Comparison of ENCODE assay signal across 19 cellular contexts in the genomic region with DNA sequence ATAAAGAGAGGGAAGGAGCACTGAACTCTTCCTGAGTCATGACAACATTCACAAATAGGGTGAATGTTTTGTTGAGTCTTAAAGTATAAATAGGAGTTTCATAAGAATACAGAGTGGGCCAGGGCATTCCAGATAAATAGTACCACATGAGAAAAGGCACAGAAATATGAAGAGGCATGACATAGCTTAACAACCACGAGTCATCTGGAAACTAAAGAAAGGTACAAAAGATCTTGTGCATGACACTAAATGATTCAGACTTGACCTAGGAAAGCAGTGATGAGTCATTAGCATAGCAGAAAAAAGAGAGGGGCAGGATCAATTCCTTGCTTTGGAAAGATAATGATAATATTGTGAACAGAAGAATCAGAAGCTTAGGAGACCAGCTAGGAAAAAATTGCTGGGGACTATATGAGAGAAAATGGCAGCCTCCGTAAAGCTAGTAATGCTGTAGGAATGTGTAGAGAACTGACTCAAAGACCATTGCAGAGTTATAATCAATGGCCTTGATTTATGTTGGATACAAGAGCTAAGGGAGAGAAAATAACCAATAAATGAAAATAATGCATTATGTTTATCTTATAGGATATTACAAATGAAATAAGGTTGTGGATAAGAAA. TPM values are rescaled to one million over a fixed set of nuclear protein-coding genes. Genes with fewer than 3 reads are reported as not detected.
A peak's percentile ranks its signal among the peaks of the same experiment; 100 is the strongest.
DNase-seq lines count a peak whose midpoint lies in the region; ATAC-seq and TF ChIP-seq lines count a peak whose summit lies in the region.
"Had no signal": no experiment of that assay in that cellular context is flagged by ENCODE, and none has a peak within 500 bp of the region (broad histone marks: within the 10 kb centered on the region; RNA-seq: fewer than 3 reads in every experiment).

No MANE protein-coding gene starts in this region.

- H3K36me3 ChIP-seq in SJSA1 (no peaks in the 10 kb centered on the region), Caco-2 (ENCODE audit: control insufficient read depth, insufficient read depth, low read length) (no peaks in the 10 kb centered on the region)
- H3K36me3 ChIP-seq: esophagus squamous epithelium, SJCRH30 had no signal

- no peak overlapping the region for H3K27ac Mint-ChIP-seq in Caco-2 (ENCODE audit: unreplicated experiment)
- H3K27ac Mint-ChIP-seq: activated naive CD8-positive, alpha-beta T cell treated with anti-CD3 and anti-CD28 coated beads, Interleukin-2, amount 50 U/mL, for 24 hours; activated T-helper 1 cell treated with anti-CD3 and anti-CD28 coated beads, Interleukin-12 subunit alpha, Interleukin-12 subunit beta, Interleukin-2, Interleukin-4 antibody, amounts not matched to agents 30 ng/mL and 10 ng/mL and 1 ng/mL, durations not matched to agents 14 hours and 24 hours and 36 hours had no signal

- no peaks in the 10 kb centered on the region for H3K36me3 Mint-ChIP-seq in Caco-2 (ENCODE audit: insufficient read depth, unreplicated experiment)

- H3K4me3 ChIP-seq in SJSA1 (no peak overlapping the region), Caco-2 (ENCODE audit: low read depth, low read length) (no peak overlapping the region)
- H3K4me3 ChIP-seq: coronary artery, esophagus squamous epithelium, SJCRH30 had no signal

- CTCF ChIA-PET in Caco-2 (lab: Charles Lee): no interaction called here

- DNase-seq in ELR (ENCODE audit: low read depth) (peak; percentile 62), SJSA1 (ENCODE audit: low read depth in 1 of 2, low spot score in 2 of 2) (peak in 1 of 2 experiments; percentile 44), renal cortical epithelial cell (ENCODE audit: low read depth) (peak; percentile 77), Caco-2 (no peak)
- DNase-seq: activated CD4-positive, alpha-beta T cell treated with anti-CD3 and anti-CD28 coated beads, Interleukin-2, amount 50 U/mL, for 4 hours; activated naive CD8-positive, alpha-beta T cell treated with anti-CD3 and anti-CD28 coated beads, Interleukin-2, amount 50 U/mL, for 24 hours; esophagus squamous epithelium; GOT3; NCI-H1092; NK-92 treated with Interleukin-12 subunit alpha and Interleukin-12 subunit beta, amount 100 ng/mL, for 24 hours; SJCRH30 had no signal

- TF ChIP-seq CTCF in Caco-2 (IDR thresholded peaks at IDR 0.05; ENCODE audit: insufficient read depth in 1 of 2, low read depth in 1 of 2, low read length in 1 of 2, severe bottlenecking in 1 of 2, unreplicated experiment in 1 of 2): no peak

- peak; percentile 49 for ATAC-seq in esophagus mucosa
- ATAC-seq in HG03175 (IDR thresholded peaks at IDR 0.05; ENCODE audit: unreplicated experiment): no peak
- ATAC-seq in GM19455 (IDR thresholded peaks at IDR 0.05; ENCODE audit: unreplicated experiment): no peak
- ATAC-seq in HG03521 (IDR thresholded peaks at IDR 0.05; ENCODE audit: unreplicated experiment): no peak
- ATAC-seq: activated naive CD8-positive, alpha-beta T cell treated with anti-CD3 and anti-CD28 coated beads, Interleukin-2, amount 50 U/mL, for 24 hours had no signal

- peaks cover 37% of the 10 kb centered on the region for H3K4me1 ChIP-seq in SJSA1 (replicated peaks)
- H3K4me1 ChIP-seq in Caco-2: no peaks in the 10 kb centered on the region

- POLR2A ChIA-PET in Caco-2 (lab: Charles Lee): no interaction called here

- intact Hi-C loops in Caco-2 (cut with micrococcal nuclease; ENCODE audit: unreplicated experiment): no loop called here

- H3K4me3 Mint-ChIP-seq in Caco-2 (ENCODE audit: unreplicated experiment): no peak overlapping the region
- H3K4me3 Mint-ChIP-seq: activated naive CD8-positive, alpha-beta T cell treated with anti-CD3 and anti-CD28 coated beads, Interleukin-2, amount 50 U/mL, for 24 hours; activated T-helper 1 cell treated with anti-CD3 and anti-CD28 coated beads, Interleukin-12 subunit alpha, Interleukin-12 subunit beta, Interleukin-2, Interleukin-4 antibody, amounts not matched to agents 30 ng/mL and 10 ng/mL and 1 ng/mL, durations not matched to agents 14 hours and 24 hours and 36 hours; nephron had no signal

- no peaks in the 10 kb centered on the region for H3K4me1 Mint-ChIP-seq in Caco-2 (ENCODE audit: low read depth, unreplicated experiment)
- H3K4me1 Mint-ChIP-seq: activated naive CD8-positive, alpha-beta T cell treated with anti-CD3 and anti-CD28 coated beads, Interleukin-2, amount 50 U/mL, for 24 hours had no signal

- BruUV-seq in Caco-2 (replicated peaks; lab: Mats Ljungman, UMichigan): no TSS peak

- H3K27me3 Mint-ChIP-seq in Caco-2 (ENCODE audit: insufficient read depth, unreplicated experiment): no peaks in the 10 kb centered on the region
- H3K27me3 Mint-ChIP-seq: activated naive CD8-positive, alpha-beta T cell treated with anti-CD3 and anti-CD28 coated beads, Interleukin-2, amount 50 U/mL, for 24 hours had no signal

- H3K9me3 Mint-ChIP-seq in Caco-2 (ENCODE audit: unreplicated experiment): no peaks in the 10 kb centered on the region

- H3K27me3 ChIP-seq in SJSA1 (replicated peaks) (no peaks in the 10 kb centered on the region), Caco-2 (replicated peaks; ENCODE audit: control insufficient read depth, insufficient read depth, low read length) (no peaks in the 10 kb centered on the region)
- H3K27me3 ChIP-seq: esophagus squamous epithelium, SJCRH30 had no signal

- H3K27ac ChIP-seq in SJSA1: peak overlapping the region; percentile 60
- H3K27ac ChIP-seq: SJCRH30 had no signal

- H3K9me3 ChIP-seq in SJSA1 (replicated peaks) (no peaks in the 10 kb centered on the region), Caco-2 (no peaks in the 10 kb centered on the region)
- H3K9me3 ChIP-seq: esophagus squamous epithelium, SJCRH30 had no signal

RNA-seq across cellular contexts. Expression of a gene that starts 47.6 kb away (rescaled TPM):
- 2.6 and 4.9 TPM in 2 replicates for total RNA-seq in SJSA1 (2014; rRNA removed; shearing (Covaris generic))
- total RNA-seq in esophagus mucosa: 1.2 TPM
- total RNA-seq in renal cortical epithelial cell: 7.8 and 24.5 TPM in 2 replicates
- total RNA-seq in Caco-2 (2022): 0.16 TPM in 1 of 2 replicates, not detected in the other
- total RNA-seq: activated T-helper 1 cell treated with anti-CD3 and anti-CD28 coated beads, Interleukin-12 subunit alpha, Interleukin-12 subunit beta, Interleukin-2, Interleukin-4 antibody, amounts not matched to agents 30 ng/mL and 10 ng/mL and 1 ng/mL, durations not matched to agents 14 hours and 24 hours and 36 hours; lung microvascular endothelial cell had no signal

Comparison
In these comparisons a context has a peak if more than half of its experiments do, and no peak if none do; other contexts are left out.
1. DNase-seq: peak in ELR (single experiment) and renal cortical epithelial cell (single experiment); none in Caco-2 (0 of 2).